In genomic region chr16:23134274-23134673, GRCh38 we compare ENCODE assay signal across 15 cellular contexts. TPM values are rescaled to one million over a fixed set of nuclear protein-coding genes. Genes with fewer than 3 reads are reported as not detected.
A peak's percentile ranks its signal among the peaks of the same experiment; 100 is the strongest.
DNase-seq lines count a peak whose midpoint lies in the region; ATAC-seq and TF ChIP-seq lines count a peak whose summit lies in the region.
"Had no signal": no experiment of that assay in that cellular context is flagged by ENCODE, and none has a peak within 500 bp of the region (broad histone marks: within the 10 kb centered on the region; RNA-seq: fewer than 3 reads in every experiment).

No MANE protein-coding gene starts in this region.

- intact Hi-C loops in uterus (cut with DNase I; ENCODE audit: low total_unique reads): no loop called here

- peaks cover 0 to 49% of the 10 kb centered on the region in 2 donors for H3K4me1 ChIP-seq in right atrium auricular region
- H3K4me1 ChIP-seq in uterus: peaks cover 0 to 15% of the 10 kb centered on the region in 2 donors

- H3K27me3 ChIP-seq in right atrium auricular region (no peaks in the 10 kb centered on the region), uterus (no peaks in the 10 kb centered on the region)
- H3K27me3 ChIP-seq: tibial nerve had no signal

- peak overlapping the region; percentile 80 to 94 for H3K27ac ChIP-seq in right atrium auricular region
- H3K27ac ChIP-seq in uterus: peak overlapping the region; percentile 90 to 96

- H3K36me3 ChIP-seq in right atrium auricular region (no peaks in the 10 kb centered on the region), uterus (no peaks in the 10 kb centered on the region)

- peaks cover 0 to 32% of the 10 kb centered on the region in 2 donors for H3K9me3 ChIP-seq in right atrium auricular region
- H3K9me3 ChIP-seq in uterus: peaks cover 0 to 9% of the 10 kb centered on the region in 2 donors

- ATAC-seq in GM18498 (IDR thresholded peaks at IDR 0.05; ENCODE audit: unreplicated experiment) (no peak), HG02610 (IDR thresholded peaks at IDR 0.05; ENCODE audit: unreplicated experiment) (no peak)

- H3K4me3 ChIP-seq in cardiac fibroblast (replicated peaks in 1 of 2; ENCODE audit: low read depth in 2 of 2, low read length in 2 of 2) (no peak overlapping the region), right atrium auricular region (no peak overlapping the region), uterus (no peak overlapping the region)
- H3K4me3 ChIP-seq: tibial nerve had no signal

- TF ChIP-seq CTCF in cardiac fibroblast (IDR thresholded peaks at IDR 0.05; ENCODE audit: low read depth, low read length): no peak
- no peak for TF ChIP-seq CTCF in right atrium auricular region (IDR thresholded peaks at IDR 0.05)
- no peak for TF ChIP-seq CTCF in uterus (IDR thresholded peaks at IDR 0.05)

- no peak for TF ChIP-seq POLR2A in uterus (IDR thresholded peaks at IDR 0.05)

- peak; percentile 39 for DNase-seq in NCI-H345 (lab: John Stamatoyannopoulos, UW)
- no peak for DNase-seq in NCI-H345 treated with DMSO at 0.1 percent for 48 hours (lab: John Stamatoyannopoulos, UW; ENCODE audit: unreplicated experiment)
- peak; percentile 22 to 77 for DNase-seq in cardiac fibroblast (ENCODE audit: low read depth in 2 of 2)
- no peak for DNase-seq in right atrium auricular region (ENCODE audit: low spot score)
- DNase-seq in uterus: peak in 1 of 2 donors; percentile 65
- no peak for DNase-seq in UCSD-AML1 (lab: John Stamatoyannopoulos, UW; ENCODE audit: unreplicated experiment)
- DNase-seq: activated B cell treated with CpG ODN at 0.5 μM for 24 hours, Calu3, hypothalamus, NCI-H748 treated with DMSO at 0.1 percent for 48 hours, nucleus accumbens, SIG-M5 had no signal

RNA-seq across cellular contexts. Expression of gene USP31, which starts 15.0 kb away (rescaled TPM):
- total RNA-seq in right atrium auricular region: 10 to 100 TPM; 19.7 to 29.0 TPM
- 10 to 100 TPM; 11.8 to 62.0 (median 28.2) TPM for total RNA-seq in uterus

RNA-seq across cellular contexts. Expression of gene SCNN1G, which starts 48.3 kb away (rescaled TPM):
- total RNA-seq in right atrium auricular region: not detected
- total RNA-seq in uterus: under 1 TPM in 3 of 4 donors, not detected in 1; under 0.01 to 0.62 (median 0.40) TPM
- total RNA-seq: activated B cell treated with CpG ODN at 0.5 μM for 24 hours, Calu3 had no signal

Comparison
In these comparisons a context has a peak if more than half of its experiments do, and no peak if none do; other contexts are left out.
1. DNase-seq: peak in NCI-H345 (single experiment) and cardiac fibroblast (2 of 2); none in NCI-H345 treated with DMSO at 0.1 percent for 48 hours (single experiment), right atrium auricular region (single experiment) and UCSD-AML1 (single experiment).